ENCODE assay signal across 20 cellular contexts in genomic region chr10:44393834-44394547, GRCh38. TPM values are rescaled to one million over a fixed set of nuclear protein-coding genes. Genes with fewer than 3 reads are reported as not detected.
"Had no signal": no experiment of that assay in that cellular context is flagged by ENCODE, and none has a peak within 500 bp of the region (broad histone marks: within the 10 kb centered on the region; RNA-seq: fewer than 3 reads in every experiment).

No MANE protein-coding gene starts in this region.

- DNase-seq: activated B cell treated with CpG ODN at 0.5 μM for 24 hours; activated CD4-positive, alpha-beta T cell treated with anti-CD3 and anti-CD28 coated beads for 48 hours; activated CD8-positive, alpha-beta T cell treated with anti-CD3 and anti-CD28 coated beads for 36 hours; activated naive CD4-positive, alpha-beta T cell treated with Interleukin-2 at 50 U/mL for 16 hours; activated naive CD8-positive, alpha-beta T cell treated with anti-CD3 and anti-CD28 coated beads, Interleukin-2, amount 50 U/mL, for 24 hours; dermis blood vessel endothelial cell; effector memory CD8-positive, alpha-beta T cell; heart left ventricle; mammary epithelial cell; posterior cingulate gyrus; stimulated activated CD4-positive, alpha-beta T cell treated with anti-CD3 and anti-CD28 coated beads, Interleukin-4, amount 100 ng/mL, for 24 hours; stimulated activated naive CD4-positive, alpha-beta T cell treated with Interleukin-2 at 50 U/mL for 16 hours; substantia nigra; T-helper 2 cell had no signal

- H3K4me3 ChIP-seq: heart left ventricle, mucosa of descending colon, skin epidermis, transverse colon had no signal

- H3K36me3 ChIP-seq: heart left ventricle, neutrophil, transverse colon had no signal

- H3K27me3 ChIP-seq: heart left ventricle, transverse colon had no signal

- H3K27ac ChIP-seq: epithelial cell of prostate, heart left ventricle, neutrophil, skin epidermis had no signal

- H3K9me3 ChIP-seq: heart left ventricle, mucosa of descending colon, neutrophil, transverse colon had no signal

RNA-seq across cellular contexts. Expression of gene CXCL12, which starts 9.1 kb away (rescaled TPM):
- total RNA-seq: activated B cell treated with CpG ODN at 0.5 μM for 24 hours; activated CD8-positive, alpha-beta T cell treated with anti-CD3 and anti-CD28 coated beads for 36 hours; naive thymus-derived CD4-positive, alpha-beta T cell had no signal
- polyA plus RNA-seq: mammary epithelial cell; naive thymus-derived CD4-positive, alpha-beta T cell had no signal
